ENCODE assay signal across 27 cellular contexts in the genomic region with DNA sequence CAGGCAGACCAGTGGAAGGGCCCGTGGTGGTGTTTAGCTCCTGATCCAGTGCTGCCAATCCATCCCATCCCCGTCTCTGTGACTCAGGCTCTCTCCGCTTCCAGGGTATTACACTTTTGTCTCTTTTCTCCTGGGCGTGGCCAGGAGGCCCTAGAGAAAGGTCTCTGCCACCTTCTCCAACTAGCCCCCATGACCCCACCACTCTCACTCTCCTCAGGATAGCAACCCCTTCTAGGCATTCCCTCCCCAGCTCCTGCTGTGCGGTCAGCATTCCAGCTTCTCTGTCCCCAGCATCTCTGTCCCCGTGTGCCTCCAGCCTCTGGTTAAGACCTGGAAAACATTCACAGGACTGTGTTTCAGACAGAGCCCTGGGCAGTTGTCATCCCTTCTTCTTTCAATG.
"Had no signal": no experiment of that assay in that cellular context is flagged by ENCODE, and none has a peak within 500 bp of the region (broad histone marks: within the 10 kb centered on the region; RNA-seq: fewer than 3 reads in every experiment).

No MANE protein-coding gene starts in this region.

- DNase-seq: effector CD8-positive, alpha-beta T cell; foreskin keratinocyte; glutamatergic neuron; heart right ventricle; hippocampal formation; kidney; mesenchymal stem cell; midbrain; naive thymus-derived CD4-positive, alpha-beta T cell; nucleus accumbens; ovary; posterior cingulate gyrus; psoas muscle; right cardiac atrium; spleen; stimulated activated CD4-positive, alpha-beta T cell treated with anti-CD3 and anti-CD28 coated beads, Interleukin-4, amount 100 ng/mL, for 4 hours; stimulated activated naive CD8-positive, alpha-beta T cell treated with anti-CD3 and anti-CD28 coated beads, Interleukin-15, Interleukin-2, amounts not matched to agents 100 U/mL and 50 U/mL, for 24 hours; upper lobe of right lung; uterus had no signal

- ATAC-seq: foreskin keratinocyte; gastroesophageal sphincter; heart right ventricle; left lobe of liver; naive thymus-derived CD4-positive, alpha-beta T cell; psoas muscle; stimulated activated memory B cell treated with anti-CD40 and anti-IgM and Interleukin-4, amounts not matched to agents 10 μg/mL and 1 μg/mL and 100 μg/mL, for 72 hours; stimulated activated naive CD8-positive, alpha-beta T cell treated with anti-CD3 and anti-CD28 coated beads, Interleukin-15, Interleukin-2, amounts not matched to agents 100 U/mL and 50 U/mL, for 24 hours; upper lobe of right lung had no signal

- H3K27ac Mint-ChIP-seq: naive thymus-derived CD4-positive, alpha-beta T cell; nephron; stimulated activated memory B cell treated with anti-CD40 and anti-IgM and Interleukin-4, amounts not matched to agents 10 μg/mL and 1 μg/mL and 100 μg/mL, for 72 hours had no signal

- H3K9me3 ChIP-seq: esophagus muscularis mucosa, gastroesophageal sphincter, heart right ventricle, ovary, psoas muscle, spleen, thoracic aorta, tibial nerve, upper lobe of right lung, uterus had no signal

- H3K36me3 ChIP-seq: esophagus muscularis mucosa, gastroesophageal sphincter, heart right ventricle, ovary, spleen, thoracic aorta, tibial nerve, upper lobe of right lung, uterus had no signal

- H3K4me1 Mint-ChIP-seq: naive thymus-derived CD4-positive, alpha-beta T cell; stimulated activated memory B cell treated with anti-CD40 and anti-IgM and Interleukin-4, amounts not matched to agents 10 μg/mL and 1 μg/mL and 100 μg/mL, for 72 hours had no signal

- H3K27ac ChIP-seq: esophagus muscularis mucosa, foreskin keratinocyte, gastroesophageal sphincter, heart right ventricle, ovary, psoas muscle, skin epidermis, spleen, thoracic aorta, tibial nerve, upper lobe of right lung, uterus had no signal

- H3K4me1 ChIP-seq: esophagus muscularis mucosa, foreskin keratinocyte, gastroesophageal sphincter, heart right ventricle, psoas muscle, spleen, tibial nerve, upper lobe of right lung, uterus had no signal

- H3K27me3 ChIP-seq: ovary, upper lobe of right lung, uterus had no signal

- H3K9me3 Mint-ChIP-seq: naive thymus-derived CD4-positive, alpha-beta T cell; nephron; stimulated activated memory B cell treated with anti-CD40 and anti-IgM and Interleukin-4, amounts not matched to agents 10 μg/mL and 1 μg/mL and 100 μg/mL, for 72 hours had no signal

- H3K4me3 ChIP-seq: esophagus muscularis mucosa, gastroesophageal sphincter, heart right ventricle, ovary, psoas muscle, skin epidermis, spleen, thoracic aorta, tibial nerve, upper lobe of right lung, uterus had no signal

- H3K4me3 Mint-ChIP-seq: naive thymus-derived CD4-positive, alpha-beta T cell; nephron; stimulated activated memory B cell treated with anti-CD40 and anti-IgM and Interleukin-4, amounts not matched to agents 10 μg/mL and 1 μg/mL and 100 μg/mL, for 72 hours had no signal

- H3K36me3 Mint-ChIP-seq: naive thymus-derived CD4-positive, alpha-beta T cell; stimulated activated memory B cell treated with anti-CD40 and anti-IgM and Interleukin-4, amounts not matched to agents 10 μg/mL and 1 μg/mL and 100 μg/mL, for 72 hours had no signal
